8 cellular contexts compared by ENCODE assay signal in genomic region chr6:170307080-170307545, GRCh38. TPM values are rescaled to one million over a fixed set of nuclear protein-coding genes. Genes with fewer than 3 reads are reported as not detected.
DNase-seq lines count a peak whose midpoint lies in the region; ATAC-seq, FAIRE-seq and TF ChIP-seq lines count a peak whose summit lies in the region.

No MANE protein-coding gene starts in this region.

- in situ Hi-C loops in HepG2 (cut with HindIII; ENCODE audit: extremely low pct_ligation_motif_present, low pct_unique_long_range_greater_than_20kb) (no loop called here), GM13977 (cut with MboI; ENCODE audit: low pct_unique_long_range_greater_than_20kb, low sequenced_read_pairs, unreplicated experiment) (no loop called here)

- TF ChIP-seq POLR2A in HepG2 (IDR thresholded peaks at IDR 0.05; ENCODE audit: insufficient read depth in 1 of 2, low read depth in 2 of 2, low read length in 2 of 2), result no peak

- H3K27ac Mint-ChIP-seq in activated CD4-positive, alpha-beta T cell treated with anti-CD3 and anti-CD28 coated beads, Interleukin-2, amount 10 ng/mL, durations not matched to agents 24 days and 14 days, result peak overlapping the region; percentile 94

- no peak for DNase-seq in activated CD4-positive, alpha-beta T cell treated with anti-CD3 and anti-CD28 coated beads, Interleukin-2, amount 10 ng/mL, durations not matched to agents 24 days and 14 days
- DNase-seq in activated CD4-positive, alpha-beta T cell treated with anti-CD3 and anti-CD28 coated beads for 4 hours, result no peak
- no peak for DNase-seq in HepG2 (ENCODE audit: low spot score)
- no peak for DNase-seq in NCI-H2227 (lab: John Stamatoyannopoulos, UW; ENCODE audit: unreplicated experiment)
- no peak for DNase-seq in GM13977 (ENCODE audit: low spot score)

- H3K4me3 ChIP-seq in HepG2 (replicated peaks in 1 of 3; ENCODE audit: insufficient read depth in 1 of 3, low read depth in 2 of 3, low read length in 3 of 3), result peak overlapping the region; percentile 78 to 98 (median 92)
- peak overlapping the region; percentile 90 for H3K4me3 ChIP-seq in thymus (ENCODE audit: low read length)

- peaks cover 31% of the 10 kb centered on the region for H3K27me3 Mint-ChIP-seq in activated CD4-positive, alpha-beta T cell treated with anti-CD3 and anti-CD28 coated beads, Interleukin-2, amount 10 ng/mL, durations not matched to agents 24 days and 14 days

- CTCF ChIA-PET in HepG2 (lab: Yijun Ruan, JAX; ENCODE audit: low intra/inter-chr PET ratio, low total read pairs), result no interaction called here

- H3K4me3 Mint-ChIP-seq in activated CD4-positive, alpha-beta T cell treated with anti-CD3 and anti-CD28 coated beads, Interleukin-2, amount 10 ng/mL, durations not matched to agents 24 days and 14 days, result peak overlapping the region; percentile 94

- H3K4me1 ChIP-seq in HepG2 (ENCODE audit: insufficient read depth, low read length) (peaks cover 28% of the 10 kb centered on the region), thymus (ENCODE audit: control insufficient read depth, insufficient read depth, low read length) (peaks cover 13% of the 10 kb centered on the region)

- intact Hi-C loops in activated CD4-positive, alpha-beta T cell treated with anti-CD3 and anti-CD28 coated beads, Interleukin-2, amount 10 ng/mL, durations not matched to agents 24 days and 14 days (cut with micrococcal nuclease), result loop anchor here (2.0 to 10.0 kb wide), 8 partner anchors 14 to 605 kb away; partner anchors contain the start of genes C6orf120, DYNLT2, ERMARD and PDCD2
- intact Hi-C loops in HepG2 (cut with micrococcal nuclease; ENCODE audit: unreplicated experiment), result loop anchor here (5.0 to 10.0 kb wide), 3 partner anchors 118 to 605 kb away; partner anchors contain the start of genes C6orf120, PSMB1, TBP and WDR27

- H3K9ac ChIP-seq in HepG2 (ENCODE audit: insufficient read depth, low read depth, low read length), result peak overlapping the region; percentile 95

- TF ChIP-seq RAD21 in HepG2 (CRISPR knock-in tag; IDR thresholded peaks at IDR 0.05), result no peak

- H3K36me3 Mint-ChIP-seq in activated CD4-positive, alpha-beta T cell treated with anti-CD3 and anti-CD28 coated beads, Interleukin-2, amount 10 ng/mL, durations not matched to agents 24 days and 14 days (ENCODE audit: low read depth), result peaks cover 21% of the 10 kb centered on the region

- H3K9me3 Mint-ChIP-seq in activated CD4-positive, alpha-beta T cell treated with anti-CD3 and anti-CD28 coated beads, Interleukin-2, amount 10 ng/mL, durations not matched to agents 24 days and 14 days, result no peaks in the 10 kb centered on the region

- FAIRE-seq in HepG2 (lab: Jason Lieb, UNC), result no peak

- no peak for TF ChIP-seq EP300 in HepG2 (IDR thresholded peaks at IDR 0.05; ENCODE audit: low read depth in 2 of 2, low read length in 2 of 2)
- TF ChIP-seq EP300 in HepG2 (CRISPR knock-in tag; IDR thresholded peaks at IDR 0.05; ENCODE audit: borderline replicate concordance), result no peak

- POLR2A ChIA-PET in HepG2 (lab: Yijun Ruan, JAX), result no interaction called here

- H3K27ac ChIP-seq in adipose tissue (ENCODE audit: low read depth, low read length) (peak overlapping the region; percentile 76), HepG2 (ENCODE audit: extremely low read length, insufficient read depth, low read length) (peak overlapping the region; percentile 67), thymus (ENCODE audit: low read depth) (peak overlapping the region; percentile 92)

- H3K4me2 ChIP-seq in HepG2 (ENCODE audit: low read depth, low read length), result peak overlapping the region; percentile 84

- H3K27me3 ChIP-seq in HepG2 (ENCODE audit: control insufficient read depth in 1 of 2, insufficient read depth in 2 of 2, low read length in 2 of 2) (no peaks in the 10 kb centered on the region; a peak in 1 of 5 replicates), thymus (ENCODE audit: control insufficient read depth, insufficient read depth) (no peaks in the 10 kb centered on the region)

- WGBS in adipose tissue, 3 donors, result 7 to 8% (median 7%) methylated on average over 15 of the region's 15 CpGs
- under 1% methylated on average over 15 of the region's 15 CpGs for WGBS in HepG2 (ENCODE audit: low lambda C conversion rate)
- 13% methylated on average over 15 of the region's 15 CpGs for WGBS in thymus

- ATAC-seq in HepG2 (no peak), HG03108 (IDR thresholded peaks at IDR 0.05; ENCODE audit: unreplicated experiment) (no peak)

- peaks cover 52% of the 10 kb centered on the region for H3K79me2 ChIP-seq in HepG2 (ENCODE audit: insufficient read depth, low read length)

- no peak overlapping the region for H2AFZ ChIP-seq in HepG2 (ENCODE audit: low read length)

- TF ChIP-seq CTCF in HepG2 (CRISPR knock-in tag; IDR thresholded peaks at IDR 0.05) (no peak; the same call in 1 of the 2 replicates), GM13977 (IDR thresholded peaks at IDR 0.05; ENCODE audit: extremely low read depth, insufficient read depth, missing control alignments) (no peak)

- peaks cover 31% of the 10 kb centered on the region for H3K4me1 Mint-ChIP-seq in activated CD4-positive, alpha-beta T cell treated with anti-CD3 and anti-CD28 coated beads, Interleukin-2, amount 10 ng/mL, durations not matched to agents 24 days and 14 days

- H3K9me3 ChIP-seq in HepG2 (ENCODE audit: low read length), result no peaks in the 10 kb centered on the region
- no peaks in the 10 kb centered on the region for H3K9me3 ChIP-seq in thymus (ENCODE audit: control insufficient read depth)

- no TSS peak for BruUV-seq in HepG2 (replicated peaks; lab: Mats Ljungman, UMichigan)

- no peaks in the 10 kb centered on the region for H4K20me1 ChIP-seq in HepG2 (ENCODE audit: insufficient read depth, low read length)

- H3K36me3 ChIP-seq in HepG2 (replicated peaks in 1 of 2; ENCODE audit: control insufficient read depth in 1 of 2, insufficient read depth in 2 of 2, low read length in 2 of 2), result no peaks in the 10 kb centered on the region; a peak in 1 of 5 replicates
- no peaks in the 10 kb centered on the region for H3K36me3 ChIP-seq in thymus (ENCODE audit: control insufficient read depth, insufficient read depth)

TF ChIP-seq in HepG2, 621 proteins besides CTCF, POLR2A, EP300 and RAD21 (continues in another document):
- TF ChIP-seq ZNF772 (CRISPR knock-in tag; IDR thresholded peaks at IDR 0.05), result no peak

RNA-seq across cellular contexts. Expression of gene FAM120B, which starts 0.6 kb away (rescaled TPM):
- 18.7 and 19.3 TPM in 2 replicates for total RNA-seq in activated CD4-positive, alpha-beta T cell treated with anti-CD3 and anti-CD28 coated beads, Interleukin-2, amount 10 ng/mL, durations not matched to agents 24 days and 14 days
- polyA plus RNA-seq in adipose tissue (10 to 100 TPM in 2 of 3 donors, 1 to 10 TPM in 1; 6.6 to 11.1 (median 10.1) TPM), HepG2 (2011; rRNA removed) (9.2 and 10.8 TPM in 2 replicates), thymus (13.6 TPM)
- total RNA-seq in HepG2 (2016; rRNA removed; fragmentation: Illumina TruSeq; extraction: Trizol), result 10.7 and 18.3 TPM in 2 replicates
- 14.5 and 14.8 TPM in 2 replicates for total RNA-seq in HepG2 (2016; cell fraction: cytosol; rRNA removed; fragmentation: Illumina TruSeq; extraction: Trizol; ENCODE audit: low read depth)
- total RNA-seq in HepG2 (2016; cell fraction: insoluble cytoplasmic fraction; rRNA removed; fragmentation: Illumina TruSeq; extraction: Trizol), result 10.1 and 18.3 TPM in 2 replicates
- 18.9 and 22.2 TPM in 2 replicates for total RNA-seq in HepG2 (2016; cell fraction: membrane; rRNA removed; fragmentation: Illumina TruSeq; extraction: Trizol)
- total RNA-seq in HepG2 (2016; cell fraction: nucleus; rRNA removed; fragmentation: Illumina TruSeq; extraction: Trizol), result 16.8 and 19.1 TPM in 2 replicates
- 6.1 and 6.8 TPM in 2 replicates for polyA plus RNA-seq in HepG2 (2011; cell fraction: cytosol; rRNA removed)
- polyA plus RNA-seq in HepG2 (2011; cell fraction: nucleus; rRNA removed), result 11.2 and 14.9 TPM in 2 replicates
- polyA plus RNA-seq in HepG2 (2012), result 10.6 and 12.8 TPM in 2 replicates
- 1.4 and 1.6 TPM in 2 replicates for polyA plus RNA-seq in HepG2 (2016; cell fraction: cytosol; fragmentation: Illumina TruSeq; extraction: Trizol; ENCODE audit: low read depth)
- 21.6 TPM in 2 replicates for polyA plus RNA-seq in HepG2 (2016; cell fraction: insoluble cytoplasmic fraction; fragmentation: Illumina TruSeq; extraction: Trizol; ENCODE audit: low read depth)
- 2.6 and 3.5 TPM in 2 replicates for polyA plus RNA-seq in HepG2 (2016; cell fraction: membrane; fragmentation: Illumina TruSeq; extraction: Trizol; ENCODE audit: low read depth)
- 17.9 and 21.0 TPM in 2 replicates for polyA plus RNA-seq in HepG2 (2016; cell fraction: nucleus; fragmentation: Illumina TruSeq; extraction: Trizol; ENCODE audit: insufficient read depth, low read depth)
- polyA minus RNA-seq in HepG2 (2011; rRNA and poly(A)+ RNA removed; ENCODE audit: low replicate concordance), result 18.9 and 22.3 TPM in 2 replicates
- polyA minus RNA-seq in HepG2 (2011; cell fraction: cytosol; rRNA and poly(A)+ RNA removed), result 8.3 and 10.0 TPM in 2 replicates
- polyA minus RNA-seq in HepG2 (2011; cell fraction: nucleus; rRNA and poly(A)+ RNA removed), result 39.7 and 55.7 TPM in 2 replicates

RNA-seq across cellular contexts. Expression of gene DLL1, which starts 16.2 kb away (rescaled TPM):
- total RNA-seq in activated CD4-positive, alpha-beta T cell treated with anti-CD3 and anti-CD28 coated beads, Interleukin-2, amount 10 ng/mL, durations not matched to agents 24 days and 14 days, result 0.17 TPM in 1 of 2 replicates, not detected in the other
- 10 to 100 TPM in 1 of 3 donors, 1 to 10 TPM in 2; 7.0 to 13.4 (median 8.2) TPM for polyA plus RNA-seq in adipose tissue
- not detected in 2 replicates for total RNA-seq in HepG2 (2016; rRNA removed; fragmentation: Illumina TruSeq; extraction: Trizol)
- not detected in 2 replicates for total RNA-seq in HepG2 (2016; cell fraction: cytosol; rRNA removed; fragmentation: Illumina TruSeq; extraction: Trizol; ENCODE audit: low read depth)
- total RNA-seq in HepG2 (2016; cell fraction: insoluble cytoplasmic fraction; rRNA removed; fragmentation: Illumina TruSeq; extraction: Trizol), result not detected in 2 replicates
- not detected in 2 replicates for total RNA-seq in HepG2 (2016; cell fraction: membrane; rRNA removed; fragmentation: Illumina TruSeq; extraction: Trizol)
- total RNA-seq in HepG2 (2016; cell fraction: nucleus; rRNA removed; fragmentation: Illumina TruSeq; extraction: Trizol), result not detected in 2 replicates
- polyA plus RNA-seq in HepG2 (2011; rRNA removed), result not detected in 2 replicates
- not detected in 2 replicates for polyA plus RNA-seq in HepG2 (2011; cell fraction: cytosol; rRNA removed)
- 0.10 TPM in 2 replicates for polyA plus RNA-seq in HepG2 (2011; cell fraction: nucleus; rRNA removed)
- polyA plus RNA-seq in HepG2 (2012), result not detected in 2 replicates
- not detected in 2 replicates for polyA plus RNA-seq in HepG2 (2016; cell fraction: cytosol; fragmentation: Illumina TruSeq; extraction: Trizol; ENCODE audit: low read depth)
- polyA plus RNA-seq in HepG2 (2016; cell fraction: insoluble cytoplasmic fraction; fragmentation: Illumina TruSeq; extraction: Trizol; ENCODE audit: low read depth), result not detected in 2 replicates
- not detected in 2 replicates for polyA plus RNA-seq in HepG2 (2016; cell fraction: membrane; fragmentation: Illumina TruSeq; extraction: Trizol; ENCODE audit: low read depth)
- polyA plus RNA-seq in HepG2 (2016; cell fraction: nucleus; fragmentation: Illumina TruSeq; extraction: Trizol; ENCODE audit: insufficient read depth, low read depth), result not detected in 2 replicates
- not detected in 2 replicates for polyA minus RNA-seq in HepG2 (2011; rRNA and poly(A)+ RNA removed; ENCODE audit: low replicate concordance)
- polyA minus RNA-seq in HepG2 (2011; cell fraction: cytosol; rRNA and poly(A)+ RNA removed), result not detected in 2 replicates
- polyA minus RNA-seq in HepG2 (2011; cell fraction: nucleus; rRNA and poly(A)+ RNA removed), result not detected in 2 replicates
- polyA plus RNA-seq in thymus, result 5.7 TPM
